Comparison of ENCODE assay signal across 1 cellular context in genomic region chr10:17655567-17656146, GRCh38.
TF ChIP-seq lines count a peak whose summit lies in the region.

No MANE protein-coding gene starts in this region.

TF ChIP-seq in K562, 482 proteins besides CTCF, POLR2A, EP300 and RAD21 (continued from another document and continues in another):
- no peak; the same call in 1 of the 2 replicates for TF ChIP-seq AFF4 (CRISPR knock-in tag; IDR thresholded peaks at IDR 0.05)
- no peak for TF ChIP-seq ZNF449 (CRISPR knock-in tag; IDR thresholded peaks at IDR 0.05)
- peak; percentile 92 for TF ChIP-seq ARID1B (IDR thresholded peaks at IDR 0.05)
- TF ChIP-seq ZNF395 (CRISPR knock-in tag; IDR thresholded peaks at IDR 0.05) = no peak
- no peak for TF ChIP-seq ILF3 (IDR thresholded peaks at IDR 0.05; ENCODE audit: borderline replicate concordance)
- no peak for TF ChIP-seq MCM5 (IDR thresholded peaks at IDR 0.05; ENCODE audit: low read depth)
- no peak for TF ChIP-seq PURB (CRISPR knock-in tag; IDR thresholded peaks at IDR 0.05; ENCODE audit: low read depth)
- TF ChIP-seq IRF1 (CRISPR knock-in tag; IDR thresholded peaks at IDR 0.05; ENCODE audit: borderline replicate concordance) = no peak
- no peak for TF ChIP-seq RREB1 (CRISPR knock-in tag; IDR thresholded peaks at IDR 0.05)
- no peak for TF ChIP-seq RERE (CRISPR knock-in tag; IDR thresholded peaks at IDR 0.05; ENCODE audit: borderline replicate concordance)
- TF ChIP-seq POLR3A (IDR thresholded peaks at IDR 0.05; ENCODE audit: borderline replicate concordance, extremely low read depth, insufficient read depth, insufficient read length) = no peak
- no peak for TF ChIP-seq ZNF778 (CRISPR knock-in tag; IDR thresholded peaks at IDR 0.05)
- peak; percentile 95 for TF ChIP-seq DPF2 (IDR thresholded peaks at IDR 0.05)
- TF ChIP-seq NKRF (IDR thresholded peaks at IDR 0.05; ENCODE audit: borderline replicate concordance) = no peak
- TF ChIP-seq ZNF639 (CRISPR knock-in tag; conservative IDR thresholded peaks at IDR 0.05 in 1 of 2, IDR thresholded peaks at IDR 0.05 in 1 of 2) = no peak
- peak in 1 of 2 experiments; percentile 32; a peak in 1 of 4 replicates for TF ChIP-seq FOXK2 (conservative IDR thresholded peaks at IDR 0.05 in 1 of 2, IDR thresholded peaks at IDR 0.05 in 1 of 2; ENCODE audit: low read depth in 2 of 2)
- TF ChIP-seq E4F1 (CRISPR knock-in tag; IDR thresholded peaks at IDR 0.05; ENCODE audit: borderline replicate concordance) = no peak
- TF ChIP-seq ZNF507 (tag; conservative IDR thresholded peaks at IDR 0.05) = no peak
- peak; percentile 75 for TF ChIP-seq CBFA2T3 (IDR thresholded peaks at IDR 0.05)
- peak; percentile 23; the same call in 1 of the 2 replicates for TF ChIP-seq ZBTB2 (IDR thresholded peaks at IDR 0.05)
- TF ChIP-seq PYGO2 (tag; IDR thresholded peaks at IDR 0.05) = 0 out of 2 replicates have a peak, but pooled peaks have one; percentile 20
